Comparison of ENCODE assay signal across 22 cellular contexts in the genomic region with DNA sequence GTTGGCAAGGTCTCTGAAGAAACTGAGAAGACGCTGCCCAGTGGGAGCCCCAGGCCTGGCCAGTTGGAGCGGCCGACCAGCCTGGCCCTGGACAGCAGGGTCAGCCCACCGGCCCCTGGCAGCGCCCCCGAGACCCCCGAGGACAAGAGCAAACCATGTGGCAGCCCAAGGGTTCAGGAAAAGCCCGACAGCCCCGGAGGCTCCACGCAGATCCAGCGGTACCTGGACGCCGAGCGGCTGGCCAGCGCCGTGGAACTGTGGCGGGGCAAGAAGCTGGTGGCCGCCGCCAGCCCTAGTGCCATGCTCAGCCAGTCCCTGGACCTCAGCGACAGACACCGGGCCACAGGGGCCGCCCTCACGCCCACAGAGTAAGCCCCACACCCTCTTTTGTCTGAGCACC.
"Had no signal": no experiment of that assay in that cellular context is flagged by ENCODE, and none has a peak within 500 bp of the region (broad histone marks: within the 10 kb centered on the region; RNA-seq: fewer than 3 reads in every experiment).

No MANE protein-coding gene starts in this region.

- H3K27me3 ChIP-seq: neutrophil, ovary, right atrium auricular region, right lobe of liver, tibial nerve, uterus had no signal

- H3K4me3 ChIP-seq: lower lobe of right lung, ovary, right atrium auricular region, right lobe of liver, smooth muscle cell, tibial nerve, uterus had no signal

- H3K27ac ChIP-seq: lower lobe of right lung, neutrophil, ovary, right atrium auricular region, right lobe of liver, tibial nerve, uterus had no signal

- DNase-seq: hypothalamus; immature natural killer cell; lower lobe of right lung; mammary epithelial cell; mesenchymal stem cell; naive thymus-derived CD8-positive, alpha-beta T cell; occipital lobe; ovary; right lobe of liver; stimulated activated CD4-positive, alpha-beta T cell treated with anti-CD3 and anti-CD28 coated beads, Interleukin-12 subunit alpha, Interleukin-12 subunit beta, amount 100 ng/mL, for 4 hours; stimulated activated CD4-positive, alpha-beta T cell treated with anti-CD3 and anti-CD28 coated beads, Interleukin-15, amount 100 ng/mL, for 24 hours; stimulated activated CD4-positive, alpha-beta T cell treated with anti-CD3 and anti-CD28 coated beads, Interleukin-2, amount 100 ng/mL, for 24 hours; stimulated activated CD4-positive, alpha-beta T cell treated with anti-CD3 and anti-CD28 coated beads, Interleukin-4, amount 100 ng/mL, for 1 hour; stimulated activated naive CD4-positive, alpha-beta T cell treated with Interleukin-2 at 50 U/mL for 16 hours; stimulated activated naive CD8-positive, alpha-beta T cell treated with anti-CD3 and anti-CD28 coated beads, Interleukin-15, amount 100 ng/mL, for 72 hours; substantia nigra; uterus had no signal

- H3K4me1 ChIP-seq: lower lobe of right lung, right atrium auricular region, tibial nerve, uterus had no signal

- FAIRE-seq: islet of Langerhans had no signal

- H3K4me2 ChIP-seq: smooth muscle cell had no signal

- H3K36me3 ChIP-seq: ovary, uterus had no signal

- H3K9me3 ChIP-seq: lower lobe of right lung, ovary, right atrium auricular region, right lobe of liver, tibial nerve, uterus had no signal

- ATAC-seq: naive thymus-derived CD8-positive, alpha-beta T cell; stimulated activated naive CD8-positive, alpha-beta T cell treated with anti-CD3 and anti-CD28 coated beads, Interleukin-15, amount 100 ng/mL, for 72 hours had no signal
